8 cellular contexts compared by ENCODE assay signal in the genomic region with DNA sequence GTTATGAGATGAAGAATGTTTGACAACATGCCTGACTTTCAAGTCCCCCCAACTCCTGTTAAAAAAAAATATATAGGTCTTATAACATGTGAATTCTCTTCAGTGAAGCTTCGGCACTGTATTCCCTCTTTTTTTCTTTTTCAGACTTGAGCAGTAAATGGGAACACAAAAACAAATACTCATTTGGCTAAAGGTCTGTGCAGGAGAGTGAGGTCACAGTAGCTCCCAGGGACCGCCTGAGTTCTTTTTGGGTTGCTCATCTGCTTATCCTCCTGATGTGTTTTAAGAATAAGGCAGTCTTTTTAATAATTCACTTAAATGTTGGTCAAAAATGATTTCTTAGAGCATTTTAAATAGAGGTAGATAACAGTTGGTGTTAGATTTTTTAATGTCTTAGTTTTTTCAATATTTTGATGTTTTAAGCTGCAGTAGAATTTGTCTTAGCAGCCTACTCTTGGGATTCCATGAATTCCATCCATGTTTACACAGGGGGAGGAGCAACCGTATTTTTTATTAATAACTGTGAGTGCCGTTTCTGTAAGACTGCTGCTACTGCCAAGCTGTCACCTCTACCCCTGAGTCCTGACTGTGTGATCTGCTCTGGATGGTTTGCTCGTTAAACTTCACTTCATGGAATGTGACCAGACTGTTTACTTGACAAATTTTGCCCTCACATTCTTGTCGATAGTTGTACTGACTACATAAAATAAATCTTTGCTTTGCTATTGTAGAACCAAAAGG. TPM values are rescaled to one million over a fixed set of nuclear protein-coding genes. Genes with fewer than 3 reads are reported as not detected.
A peak's percentile ranks its signal among the peaks of the same experiment; 100 is the strongest.
DNase-seq lines count a peak whose midpoint lies in the region; ATAC-seq, FAIRE-seq and TF ChIP-seq lines count a peak whose summit lies in the region.

No MANE protein-coding gene starts in this region.

- H3K4me1 ChIP-seq in RWPE2 (ENCODE audit: insufficient read depth, poor library complexity, severe bottlenecking) (peaks cover 30% of the 10 kb centered on the region), kidney (ENCODE audit: control insufficient read depth in 1 of 2, insufficient read depth in 1 of 2, low read depth in 1 of 2, low read length in 2 of 2) (peaks cover 19 to 47% of the 10 kb centered on the region in 2 donors)

- H3K4me3 ChIP-seq in BJ (ENCODE audit: low read depth, low read length) (no peak overlapping the region), RWPE2 (ENCODE audit: severe bottlenecking) (no peak overlapping the region), kidney (ENCODE audit: low read length in 2 of 2) (no peak overlapping the region)

- no peaks in the 10 kb centered on the region for H3K27me3 ChIP-seq in BJ (ENCODE audit: control insufficient read depth, insufficient read depth, low read length)
- H3K27me3 ChIP-seq in RWPE2 (ENCODE audit: insufficient read depth, poor library complexity, severe bottlenecking), result no peaks in the 10 kb centered on the region

- peak; percentile 59 for DNase-seq in BJ (ENCODE audit: low read depth)
- no peak for DNase-seq in RWPE2 (ENCODE audit: low spot score)
- peak; percentile 68 for DNase-seq in fibroblast of peridontal ligament (ENCODE audit: extremely low read depth)
- peak; percentile 56 for DNase-seq in non-pigmented ciliary epithelial cell (ENCODE audit: low read depth)
- no peak for DNase-seq in kidney
- no peak for DNase-seq in stimulated activated CD4-positive, alpha-beta T cell treated with anti-CD3 and anti-CD28 coated beads, Interleukin-2, amount 100 ng/mL, for 48 hours

- intact Hi-C loops in kidney (cut with DNase I), result no loop called here

- FAIRE-seq in kidney (lab: Jason Lieb, UNC), result no peak

- CTCF ChIA-PET in BJ (lab: Yijun Ruan, JAX), result interaction anchor here (0.7 to 2.0 kb wide), 4 partner anchors 9 to 121 kb away, joined by 3 to 7 read pairs (median 4); no protein-coding TSS in a partner anchor

- H3K27ac ChIP-seq in RWPE2 (ENCODE audit: poor library complexity, severe bottlenecking), result peak overlapping the region; percentile 41
- H3K27ac ChIP-seq in kidney (ENCODE audit: low read depth in 2 of 2, low read length in 2 of 2), result no peak overlapping the region

- POLR2A ChIA-PET in BJ (lab: Charles Lee), result no interaction called here

- ATAC-seq in RWPE2 (ENCODE audit: low read depth) (peak; percentile 78), HG03039 (IDR thresholded peaks at IDR 0.05; ENCODE audit: unreplicated experiment) (no peak), GM19035 (IDR thresholded peaks at IDR 0.05; ENCODE audit: unreplicated experiment) (no peak)

- peaks cover 10% of the 10 kb centered on the region for H3K36me3 ChIP-seq in BJ (ENCODE audit: control insufficient read depth, insufficient read depth, low read length)
- H3K36me3 ChIP-seq in RWPE2 (ENCODE audit: low read depth), result peaks cover 87% of the 10 kb centered on the region
- H3K36me3 ChIP-seq in kidney (ENCODE audit: control insufficient read depth in 1 of 2, insufficient read depth in 2 of 2, low read length in 2 of 2), result peaks cover 18 to 29% of the 10 kb centered on the region in 2 donors

- H3K9me3 ChIP-seq in RWPE2 (ENCODE audit: severe bottlenecking) (no peaks in the 10 kb centered on the region), kidney (ENCODE audit: control insufficient read depth in 1 of 2, low read length in 2 of 2) (no peaks in the 10 kb centered on the region)

- H3K9ac ChIP-seq in kidney (ENCODE audit: low read length in 2 of 2), result no peak overlapping the region

- TF ChIP-seq CTCF in BJ (IDR thresholded peaks at IDR 0.05; ENCODE audit: insufficient read depth, low read depth, low read length), result no peak
- no peak for TF ChIP-seq CTCF in RWPE2 (IDR thresholded peaks at IDR 0.05; ENCODE audit: poor library complexity, severe bottlenecking)
- no peak for TF ChIP-seq CTCF in kidney (IDR thresholded peaks at IDR 0.05; ENCODE audit: borderline replicate concordance, extremely low read depth, insufficient read depth)

RNA-seq across cellular contexts. Expression of a gene that starts 14.9 kb away (rescaled TPM):
- polyA plus RNA-seq in BJ (2011; rRNA removed) (60.2 and 81.6 TPM in 2 replicates), kidney (ENCODE audit: insufficient read depth, low read depth, low replicate concordance) (103 TPM)
- polyA minus RNA-seq in BJ (2011; rRNA and poly(A)+ RNA removed), result 25.5 and 28.9 TPM in 2 replicates
- total RNA-seq in kidney, result 164 TPM

RNA-seq across cellular contexts. Expression of a gene that starts 42.8 kb away (rescaled TPM):
- polyA plus RNA-seq in BJ (2011; rRNA removed) (0.04 TPM in 1 of 2 replicates, not detected in the other), kidney (ENCODE audit: insufficient read depth, low read depth, low replicate concordance) (0.99 TPM)
- polyA minus RNA-seq in BJ (2011; rRNA and poly(A)+ RNA removed), result not detected in 2 replicates
- 4.6 TPM for total RNA-seq in kidney

RNA-seq across cellular contexts. Expression of a gene that starts 46.6 kb away (rescaled TPM):
- polyA plus RNA-seq in BJ (2011; rRNA removed) (27.3 and 39.3 TPM in 2 replicates), kidney (ENCODE audit: insufficient read depth, low read depth, low replicate concordance) (46.5 TPM)
- 17.9 and 25.4 TPM in 2 replicates for polyA minus RNA-seq in BJ (2011; rRNA and poly(A)+ RNA removed)
- 48.4 TPM for total RNA-seq in kidney

RNA-seq across cellular contexts. Expression of a gene that starts 54.3 kb away (rescaled TPM):
- 3.7 and 5.7 TPM in 2 replicates for polyA plus RNA-seq in BJ (2011; rRNA removed)
- 1.7 and 4.2 TPM in 2 replicates for polyA minus RNA-seq in BJ (2011; rRNA and poly(A)+ RNA removed)
- 29.6 TPM for total RNA-seq in kidney
- 20.4 TPM for polyA plus RNA-seq in kidney (ENCODE audit: insufficient read depth, low read depth, low replicate concordance)

Comparison
In these comparisons a context has a peak if more than half of its experiments do, and no peak if none do; other contexts are left out.
1. DNase-seq: peak in BJ (single experiment), fibroblast of peridontal ligament (single experiment) and non-pigmented ciliary epithelial cell (single experiment); none in RWPE2 (single experiment), kidney (single experiment) and stimulated activated CD4-positive, alpha-beta T cell treated with anti-CD3 and anti-CD28 coated beads, Interleukin-2, amount 100 ng/mL, for 48 hours (0 of 2).